ENCODE assay signal across 8 cellular contexts in genomic region chr6:35602133-35602946, GRCh38.
DNase-seq lines count a peak whose midpoint lies in the region; ATAC-seq and TF ChIP-seq lines count a peak whose summit lies in the region.
"Had no signal": no experiment of that assay in that cellular context is flagged by ENCODE, and none has a peak within 500 bp of the region (broad histone marks: within the 10 kb centered on the region; RNA-seq: fewer than 3 reads in every experiment).

No MANE protein-coding gene starts in this region.

- peak overlapping the region; percentile 14 for H2BK5ac ChIP-seq in IMR-90 (ENCODE audit: low read depth, low read length, poor library complexity, severe bottlenecking)

- H3K18ac ChIP-seq in IMR-90 (ENCODE audit: low read depth, low read length) = peak overlapping the region; percentile 54

- TF ChIP-seq POLR2A in IMR-90 (IDR thresholded peaks at IDR 0.05; ENCODE audit: low read depth, low read length) (no peak), heart left ventricle (IDR thresholded peaks at IDR 0.05) (no peak)

- H3K27me3 Mint-ChIP-seq in activated T-helper 1 cell treated with anti-CD3 and anti-CD28 coated beads, Interleukin-12 subunit alpha, Interleukin-12 subunit beta, Interleukin-2, Interleukin-4 antibody, amounts not matched to agents 30 ng/mL and 10 ng/mL and 1 ng/mL, durations not matched to agents 14 hours and 24 hours and 36 hours (ENCODE audit: insufficient read depth) = no peaks in the 10 kb centered on the region

- CTCF ChIA-PET in IMR-90 (lab: Yijun Ruan, JAX) = interaction anchor here (1.0 kb wide), 1 partner anchor 134 kb away, joined by 3 read pairs; no protein-coding TSS in a partner anchor

- H3K4me1 ChIP-seq in IMR-90 (ENCODE audit: control insufficient read depth, insufficient read depth, low read length) (peaks cover 10% of the 10 kb centered on the region), heart left ventricle (peaks cover 28 to 96% (median 45%) of the 10 kb centered on the region in 12 donors), skeletal muscle tissue (ENCODE audit: control insufficient read depth in 3 of 3, insufficient read depth in 3 of 3, low read length in 3 of 3) (peaks cover 29 to 38% (median 34%) of the 10 kb centered on the region in 3 donors)

- peak overlapping the region; percentile 73 for H3K4ac ChIP-seq in IMR-90 (ENCODE audit: low read depth, low read length)

- H3K9ac ChIP-seq in IMR-90 (ENCODE audit: low read depth, low read length) (peak overlapping the region; percentile 1; the same call in 1 of the 2 replicates), skeletal muscle tissue (ENCODE audit: low read depth in 1 of 3, low read length in 3 of 3) (peak overlapping the region; percentile 69 to 86 (median 78))

- intact Hi-C loops in IMR-90 (cut with micrococcal nuclease) (loop anchor here (5.0 kb wide), 1 partner anchor 65 kb away; no protein-coding TSS in a partner anchor), heart left ventricle (cut with DNase I) (loop anchor here in 5 of 10 donors (1.0 to 5.0 kb wide), 6 partner anchors 12 to 130 kb away; partner anchors contain the start of gene FKBP5 (in 4 of the 5))
- intact Hi-C loops in activated T-helper 1 cell treated with anti-CD3 and anti-CD28 coated beads, Interleukin-12 subunit alpha, Interleukin-12 subunit beta, Interleukin-2, Interleukin-4 antibody, amounts not matched to agents 30 ng/mL and 10 ng/mL and 1 ng/mL, durations not matched to agents 14 hours and 24 hours and 36 hours (cut with micrococcal nuclease) = loop anchor here (1.0 to 5.0 kb wide), 4 partner anchors 9 to 135 kb away; partner anchors contain the start of gene ARMC12

- TF ChIP-seq CTCF in IMR-90 (conservative IDR thresholded peaks at IDR 0.05; ENCODE audit: low read depth, low read length) (no peak), heart left ventricle (IDR thresholded peaks at IDR 0.05) (no peak)

- no peak overlapping the region; the same call in 1 of the 2 replicates for H4K5ac ChIP-seq in IMR-90 (ENCODE audit: low read depth, low read length)

- H2AK9ac ChIP-seq in IMR-90 (replicated peaks; ENCODE audit: low read depth, low read length, poor library complexity) = no peak overlapping the region

- in situ Hi-C loops in IMR-90 (cut with MboI; ENCODE audit: low sequenced_read_pairs) = no loop called here

- peak overlapping the region; percentile 65 for H3K4me2 ChIP-seq in IMR-90 (ENCODE audit: low read depth, low read length)

- H3K27me3 ChIP-seq in IMR-90 (ENCODE audit: control insufficient read depth, insufficient read depth, low read length) (no peaks in the 10 kb centered on the region), heart left ventricle (no peaks in the 10 kb centered on the region), skeletal muscle tissue (ENCODE audit: control insufficient read depth in 3 of 3, insufficient read depth in 3 of 3, low read length in 3 of 3) (no peaks in the 10 kb centered on the region)
- H3K27me3 ChIP-seq: SJSA1 had no signal

- dilution Hi-C loops in IMR-90 (cut with HindIII; ENCODE audit: low sequenced_read_pairs, unreplicated experiment) = no loop called here

- H3K4me1 Mint-ChIP-seq in activated T-helper 1 cell treated with anti-CD3 and anti-CD28 coated beads, Interleukin-12 subunit alpha, Interleukin-12 subunit beta, Interleukin-2, Interleukin-4 antibody, amounts not matched to agents 30 ng/mL and 10 ng/mL and 1 ng/mL, durations not matched to agents 14 hours and 24 hours and 36 hours (ENCODE audit: low read depth) = peaks cover 54% of the 10 kb centered on the region

- H3K27ac Mint-ChIP-seq in activated T-helper 1 cell treated with anti-CD3 and anti-CD28 coated beads, Interleukin-12 subunit alpha, Interleukin-12 subunit beta, Interleukin-2, Interleukin-4 antibody, amounts not matched to agents 30 ng/mL and 10 ng/mL and 1 ng/mL, durations not matched to agents 14 hours and 24 hours and 36 hours = peak overlapping the region; percentile 89

- H3K9me3 ChIP-seq in IMR-90 (ENCODE audit: control insufficient read depth, insufficient read depth, low read length) (no peaks in the 10 kb centered on the region), heart left ventricle (no peaks in the 10 kb centered on the region), skeletal muscle tissue (ENCODE audit: control insufficient read depth in 3 of 3, low read length in 3 of 3) (no peaks in the 10 kb centered on the region)
- H3K9me3 ChIP-seq: SJSA1 had no signal

- H2AK5ac ChIP-seq in IMR-90 (ENCODE audit: low read depth, low read length) = peak overlapping the region; percentile 80; the same call in 1 of the 2 replicates

- H3K36me3 Mint-ChIP-seq in activated T-helper 1 cell treated with anti-CD3 and anti-CD28 coated beads, Interleukin-12 subunit alpha, Interleukin-12 subunit beta, Interleukin-2, Interleukin-4 antibody, amounts not matched to agents 30 ng/mL and 10 ng/mL and 1 ng/mL, durations not matched to agents 14 hours and 24 hours and 36 hours (ENCODE audit: low read depth) = peaks cover 19% of the 10 kb centered on the region

- H2BK120ac ChIP-seq in IMR-90 (ENCODE audit: low read depth, low read length) = peak overlapping the region; percentile 78

- POLR2A ChIA-PET in IMR-90 (lab: Charles Lee; ENCODE audit: unreplicated experiment) = no interaction called here

- no TSS peak for BruUV-seq in IMR-90 (replicated peaks; lab: Mats Ljungman, UMichigan)

- peak overlapping the region; percentile 56 for H3K14ac ChIP-seq in IMR-90 (replicated peaks; ENCODE audit: low read depth, low read length)

- H4K91ac ChIP-seq in IMR-90 (ENCODE audit: insufficient read depth, low read depth, low read length) = peak overlapping the region; percentile 35; the same call in 1 of the 2 replicates

- peak overlapping the region; percentile 78; the same call in 2 of the 3 replicates for H2BK15ac ChIP-seq in IMR-90 (ENCODE audit: low read depth, low read length)

- ATAC-seq in IMR-90 (ENCODE audit: low read depth) (no peak), heart left ventricle (peak; percentile 65 to 90 (median 83)), HG03342 (IDR thresholded peaks at IDR 0.05; ENCODE audit: unreplicated experiment) (no peak), HG03039 (IDR thresholded peaks at IDR 0.05; ENCODE audit: unreplicated experiment) (no peak)

- TF ChIP-seq RAD21 in IMR-90 (IDR thresholded peaks at IDR 0.05; ENCODE audit: low read length) = no peak

- peaks cover 6% of the 10 kb centered on the region; the same call in 1 of the 2 replicates for H4K20me1 ChIP-seq in IMR-90 (ENCODE audit: insufficient read depth, low read length)

- peaks cover 7% of the 10 kb centered on the region for H3K9me1 ChIP-seq in IMR-90 (ENCODE audit: insufficient read depth, low read length)

- H3K27ac ChIP-seq in IMR-90 (ENCODE audit: insufficient read depth, low read length) (peak overlapping the region; percentile 53; the same call in 1 of the 2 replicates), heart left ventricle (peak overlapping the region; percentile 84 to 100 (median 94)), skeletal muscle tissue (ENCODE audit: low read depth, low read length) (peak overlapping the region; percentile 87)

- H3K36me3 ChIP-seq in IMR-90 (ENCODE audit: control insufficient read depth, insufficient read depth, low read length) (no peaks in the 10 kb centered on the region), heart left ventricle (peaks cover 0 to 4% (median 0%) of the 10 kb centered on the region in 9 donors), skeletal muscle tissue (ENCODE audit: control insufficient read depth in 3 of 3, insufficient read depth in 3 of 3, low read length in 3 of 3) (peaks cover 0 to under 1% (median 0%) of the 10 kb centered on the region in 3 donors)
- H3K36me3 ChIP-seq: SJSA1 had no signal

- H3K4me3 ChIP-seq in IMR-90 (ENCODE audit: insufficient read depth, low read depth, low read length) (peak overlapping the region; percentile 5; the same call in 1 of the 2 replicates), heart left ventricle (peak overlapping the region in 8 of 12 donors; percentile 1 to 46 (median 34)), skeletal muscle tissue (ENCODE audit: low read length in 3 of 3) (peak overlapping the region; percentile 52 to 67 (median 52))
- H3K4me3 ChIP-seq: SJSA1 had no signal

- H2AFZ ChIP-seq in IMR-90 (replicated peaks; ENCODE audit: low read length, poor library complexity) = no peak overlapping the region

- no peaks in the 10 kb centered on the region for H3K9me3 Mint-ChIP-seq in activated T-helper 1 cell treated with anti-CD3 and anti-CD28 coated beads, Interleukin-12 subunit alpha, Interleukin-12 subunit beta, Interleukin-2, Interleukin-4 antibody, amounts not matched to agents 30 ng/mL and 10 ng/mL and 1 ng/mL, durations not matched to agents 14 hours and 24 hours and 36 hours

- no CpG with 5 or more reads among the region's 6 CpGs for WGBS in IMR-90 (ENCODE audit: extremely low coverage in 2 of 2, insufficient read length in 1 of 2), 2 experiments
- WGBS in heart left ventricle, 4 donors = 25 to 28% (median 28%) methylated on average over 6 of the region's 6 CpGs

- DNase-seq in IMR-90 (peak; percentile 32), heart left ventricle (peak in 1 of 5 donors; percentile 13), DMS53 (lab: John Stamatoyannopoulos, UW) (no peak)
- DNase-seq in activated T-helper 1 cell treated with anti-CD3 and anti-CD28 coated beads, Interleukin-12 subunit alpha, Interleukin-12 subunit beta, Interleukin-2, Interleukin-4 antibody, amounts not matched to agents 30 ng/mL and 10 ng/mL and 1 ng/mL, durations not matched to agents 14 hours and 24 hours and 36 hours (ENCODE audit: low spot score) = no peak

- peaks cover 0 to 5% of the 10 kb centered on the region in 2 experiments; a peak in 1 of 4 replicates for H3K79me1 ChIP-seq in IMR-90 (ENCODE audit: low read depth in 1 of 2, low read length in 2 of 2)

- peak overlapping the region; percentile 50 for H3K23ac ChIP-seq in IMR-90 (ENCODE audit: low read depth, low read length)

- H2BK20ac ChIP-seq in IMR-90 (ENCODE audit: low read depth, low read length) = peak overlapping the region; percentile 66

- H3K56ac ChIP-seq in IMR-90 (ENCODE audit: extremely low read depth, insufficient read depth, low read length) = peak overlapping the region; percentile 23

- H3K4me3 Mint-ChIP-seq in activated T-helper 1 cell treated with anti-CD3 and anti-CD28 coated beads, Interleukin-12 subunit alpha, Interleukin-12 subunit beta, Interleukin-2, Interleukin-4 antibody, amounts not matched to agents 30 ng/mL and 10 ng/mL and 1 ng/mL, durations not matched to agents 14 hours and 24 hours and 36 hours = peak overlapping the region; percentile 80

- H4K8ac ChIP-seq in IMR-90 (ENCODE audit: low read depth in 2 of 2, low read length in 2 of 2) = peak overlapping the region in 1 of 2 experiments; percentile 82; a peak in 2 of 4 replicates

TF ChIP-seq in IMR-90, 13 proteins besides CTCF, POLR2A, EP300 and RAD21:
- TF ChIP-seq BHLHE40 (IDR thresholded peaks at IDR 0.05; ENCODE audit: low read depth, low read length) (no peak), CEBPB (IDR thresholded peaks at IDR 0.05; ENCODE audit: low read depth, low read length) (peak; percentile 42; the same call in 1 of the 2 replicates), NFE2L2 (IDR thresholded peaks at IDR 0.05; ENCODE audit: low read depth, low read length) (no peak), RCOR1 (IDR thresholded peaks at IDR 0.05; ENCODE audit: insufficient replicate concordance, low read length) (no peak)

Comparison
In these comparisons a context has a peak if more than half of its experiments do, and no peak if none do; other contexts are left out.
1. ATAC-seq: peak in heart left ventricle (4 of 4); none in IMR-90 (single experiment), HG03342 (single experiment) and HG03039 (single experiment).
2. Peak in every context shown above with its lines, with median percentiles within 50 percentile points of each other: H3K27ac ChIP-seq and H3K4me3 ChIP-seq.